37 cellular contexts compared by ENCODE assay signal in genomic region chr1:13450204-13450603, GRCh38. TPM values are rescaled to one million over a fixed set of nuclear protein-coding genes. Genes with fewer than 3 reads are reported as not detected.
"Had no signal": no experiment of that assay in that cellular context is flagged by ENCODE, and none has a peak within 500 bp of the region (broad histone marks: within the 10 kb centered on the region; RNA-seq: fewer than 3 reads in every experiment).

No MANE protein-coding gene starts in this region.

- H3K4me1 ChIP-seq: left lung, parathyroid adenoma, prostate gland, sigmoid colon, spleen, testis, tibial artery, upper lobe of left lung, uterus had no signal

- ATAC-seq: esophagus mucosa; heart right ventricle; left cardiac atrium; left lung; mucosa of descending colon; natural killer cell treated with Interleukin-12 subunit alpha and Interleukin-12 subunit beta and Interleukin-15 and Interleukin-18, amount 100 ng/mL, for 72 hours; right cardiac atrium; stimulated activated memory B cell treated with anti-CD40 and anti-IgM and Interleukin-4, amounts not matched to agents 10 μg/mL and 1 μg/mL and 100 μg/mL, for 72 hours; stimulated activated naive CD8-positive, alpha-beta T cell treated with anti-CD3 and anti-CD28 coated beads, Interleukin-15, Interleukin-2, amounts not matched to agents 100 U/mL and 50 U/mL, for 24 hours had no signal

- FAIRE-seq: islet of Langerhans had no signal

- H3K4me3 ChIP-seq: dorsolateral prefrontal cortex, heart right ventricle, left lung, mucosa of descending colon, prostate gland, sigmoid colon, skin epidermis, spleen, testis, tibial artery, upper lobe of left lung, uterus had no signal

- H3K36me3 ChIP-seq: heart right ventricle, left lung, neutrophil, prostate gland, sigmoid colon, spleen, tibial artery, upper lobe of left lung, uterus had no signal

- H3K27ac ChIP-seq: dorsolateral prefrontal cortex, epithelial cell of prostate, heart right ventricle, left lung, neutrophil, parathyroid adenoma, prostate gland, sigmoid colon, skin epidermis, spleen, testis, tibial artery, upper lobe of left lung, uterus had no signal

- H3K27me3 ChIP-seq: neutrophil, testis, upper lobe of left lung, uterus had no signal

- H3K9me3 ChIP-seq: heart right ventricle, left lung, mucosa of descending colon, neutrophil, prostate gland, sigmoid colon, testis, upper lobe of left lung, uterus had no signal

- DNase-seq: dorsolateral prefrontal cortex; effector CD4-positive, alpha-beta T cell; foreskin fibroblast; glutamatergic neuron; heart right ventricle; hippocampal formation; left cardiac atrium; left lung; mesenchymal stem cell; mucosa of descending colon; naive B cell; right cardiac atrium; sigmoid colon; spleen; stimulated activated CD4-positive, alpha-beta T cell treated with anti-CD3 and anti-CD28 coated beads, Interleukin-4, amount 100 ng/mL, for 4 hours; stimulated activated naive CD8-positive, alpha-beta T cell treated with anti-CD3 and anti-CD28 coated beads, Interleukin-15, Interleukin-2, amounts not matched to agents 100 U/mL and 50 U/mL, for 24 hours; substantia nigra; testis; tibial artery; upper lobe of left lung; uterus had no signal

RNA-seq across cellular contexts. Expression of gene PRAMEF20, which starts 40.0 kb away (rescaled TPM):
- total RNA-seq: dorsolateral prefrontal cortex; esophagus mucosa; heart right ventricle; kidney epithelial cell; left cardiac atrium; left lung; lower leg skin; lung microvascular endothelial cell; mesothelial cell of epicardium; mucosa of descending colon; natural killer cell treated with Interleukin-12 subunit alpha and Interleukin-12 subunit beta and Interleukin-15 and Interleukin-18, amount 100 ng/mL, for 72 hours; neural crest cell; omental fat pad; prostate gland; renal cortical epithelial cell; right cardiac atrium; sigmoid colon; spleen; upper lobe of left lung; uterus had no signal
